ENCODE assay signal across 17 cellular contexts in genomic region chr15:55739641-55740040, GRCh38. TPM values are rescaled to one million over a fixed set of nuclear protein-coding genes. Genes with fewer than 3 reads are reported as not detected.
DNase-seq lines count a peak whose midpoint lies in the region; ATAC-seq and TF ChIP-seq lines count a peak whose summit lies in the region.
"Had no signal": no experiment of that assay in that cellular context is flagged by ENCODE, and none has a peak within 500 bp of the region (broad histone marks: within the 10 kb centered on the region; RNA-seq: fewer than 3 reads in every experiment).

No MANE protein-coding gene starts in this region.

- H3K27me3 Mint-ChIP-seq in Caco-2 (ENCODE audit: insufficient read depth, unreplicated experiment), result no peaks in the 10 kb centered on the region

- no peak overlapping the region for H2BK12ac ChIP-seq in neuronal stem cell (ENCODE audit: low read length)

- intact Hi-C loops in Caco-2 (cut with micrococcal nuclease; ENCODE audit: unreplicated experiment) (loop anchor here (5.0 kb wide), 1 partner anchor 58 kb away; no protein-coding TSS in a partner anchor), spleen (cut with DNase I; ENCODE audit: low total_unique reads) (no loop called here)

- H3K4me3 Mint-ChIP-seq in Caco-2 (ENCODE audit: unreplicated experiment), result peak overlapping the region; percentile 32

- H2AK5ac ChIP-seq in mesendoderm (ENCODE audit: low read length) (no peak overlapping the region), neuronal stem cell (ENCODE audit: low read depth, low read length) (no peak overlapping the region)

- H3K4me3 ChIP-seq in Caco-2 (ENCODE audit: low read depth, low read length) (no peak overlapping the region), SU-DHL-6 (ENCODE audit: insufficient read depth, low read length, poor library complexity, severe bottlenecking) (peak overlapping the region; percentile 75), mesendoderm (ENCODE audit: low read length) (no peak overlapping the region), neuronal stem cell (ENCODE audit: low read length in 2 of 2) (peak overlapping the region; percentile 31 to 98), spleen (no peak overlapping the region)
- H3K4me3 ChIP-seq: Peyer's patch, SJSA1 had no signal

- H2BK5ac ChIP-seq in mesendoderm (ENCODE audit: low read length), result no peak overlapping the region
- no peak overlapping the region for H2BK5ac ChIP-seq in neuronal stem cell (ENCODE audit: low read length)

- no peaks in the 10 kb centered on the region for H3K9me3 ChIP-seq in Caco-2
- H3K9me3 ChIP-seq in SU-DHL-6 (ENCODE audit: insufficient read depth, low read length), result no peaks in the 10 kb centered on the region
- H3K9me3 ChIP-seq in neuronal stem cell (replicated peaks in 1 of 2; ENCODE audit: control insufficient read depth in 2 of 2, insufficient read depth in 1 of 2, low read depth in 1 of 2, low read length in 2 of 2), result no peaks in the 10 kb centered on the region
- no peaks in the 10 kb centered on the region for H3K9me3 ChIP-seq in spleen
- H3K9me3 ChIP-seq: BE2C, Peyer's patch, SJSA1 had no signal

- H3K4me1 ChIP-seq in Caco-2 (peaks cover 72% of the 10 kb centered on the region), mesendoderm (ENCODE audit: control insufficient read depth, low read depth, low read length) (peaks cover 10% of the 10 kb centered on the region), neuronal stem cell (ENCODE audit: control insufficient read depth in 2 of 2, insufficient read depth in 1 of 2, low read depth in 1 of 2, low read length in 2 of 2) (peaks cover 13 to 32% of the 10 kb centered on the region in 2 donors), foreskin keratinocyte (no peaks in the 10 kb centered on the region), spleen (peaks cover 5 to 25% (median 22%) of the 10 kb centered on the region in 6 donors)

- no peak overlapping the region for H3K14ac ChIP-seq in neuronal stem cell (ENCODE audit: low read length)

- peak overlapping the region; percentile 81 for H3K9ac ChIP-seq in SU-DHL-6 (ENCODE audit: low read length)
- H3K9ac ChIP-seq in mesendoderm (ENCODE audit: low read length), result no peak overlapping the region
- no peak overlapping the region for H3K9ac ChIP-seq in neuronal stem cell (ENCODE audit: low read depth, low read length, poor library complexity)

- H3K27me3 ChIP-seq in Caco-2 (replicated peaks; ENCODE audit: control insufficient read depth, insufficient read depth, low read length) (no peaks in the 10 kb centered on the region), SU-DHL-6 (ENCODE audit: low read length) (no peaks in the 10 kb centered on the region), mesendoderm (ENCODE audit: insufficient read depth, low read length, poor library complexity) (peaks cover 5% of the 10 kb centered on the region), neuronal stem cell (ENCODE audit: control insufficient read depth in 3 of 3, insufficient read depth in 3 of 3, low read depth in 1 of 3, low read length in 3 of 3) (no peaks in the 10 kb centered on the region), foreskin keratinocyte (peaks cover 67% of the 10 kb centered on the region), spleen (replicated peaks in 1 of 7) (peaks cover 0 to 69% (median 37%) of the 10 kb centered on the region in 7 donors)
- H3K27me3 ChIP-seq: BE2C, Peyer's patch, SJSA1 had no signal

- H3K18ac ChIP-seq in mesendoderm (ENCODE audit: low read length) (no peak overlapping the region), neuronal stem cell (ENCODE audit: low read length) (no peak overlapping the region)

- H3K9me3 Mint-ChIP-seq in Caco-2 (ENCODE audit: unreplicated experiment), result no peaks in the 10 kb centered on the region

- H3K36me3 ChIP-seq in Caco-2 (ENCODE audit: control insufficient read depth, insufficient read depth, low read length), result no peaks in the 10 kb centered on the region; the same call in 1 of the 2 replicates
- no peaks in the 10 kb centered on the region; the same call in 1 of the 2 replicates for H3K36me3 ChIP-seq in SU-DHL-6 (ENCODE audit: low read length)
- no peaks in the 10 kb centered on the region for H3K36me3 ChIP-seq in mesendoderm (ENCODE audit: control insufficient read depth, insufficient read depth, low read length)
- H3K36me3 ChIP-seq in neuronal stem cell (replicated peaks in 1 of 2; ENCODE audit: control insufficient read depth in 2 of 2, insufficient read depth in 2 of 2, low read length in 2 of 2), result peaks cover 2 to 63% of the 10 kb centered on the region in 2 donors
- no peaks in the 10 kb centered on the region for H3K36me3 ChIP-seq in spleen
- H3K36me3 ChIP-seq: Peyer's patch, SJSA1 had no signal

- no peak for TF ChIP-seq POLR2A in spleen (IDR thresholded peaks at IDR 0.05)

- H3K9me2 ChIP-seq in SU-DHL-6 (replicated peaks; ENCODE audit: insufficient read depth, low read length), result no peaks in the 10 kb centered on the region

- H3F3A ChIP-seq in SU-DHL-6 (ENCODE audit: insufficient read depth), result peaks cover 65% of the 10 kb centered on the region

- H2BK15ac ChIP-seq in mesendoderm (replicated peaks; ENCODE audit: low read depth) (no peak overlapping the region), neuronal stem cell (ENCODE audit: low read length) (no peak overlapping the region)

- no peak for DNase-seq in Caco-2
- peak; percentile 69 for DNase-seq in mesendoderm
- DNase-seq in neuronal stem cell (ENCODE audit: low spot score), result peak; percentile 36
- no peak for DNase-seq in foreskin keratinocyte
- DNase-seq in spleen, result no peak
- DNase-seq: BE2C, DMS79, IMR-90, NCI-H1105 treated with DMSO at 0.1 percent for 48 hours, NCI-H2029 treated with DMSO at 0.1 percent for 48 hours, NCI-H2171 treated with DMSO at 0.1 percent for 48 hours, NCI-H524 treated with DMSO at 0.1 percent for 48 hours, Peyer's patch had no signal

- POLR2A ChIA-PET in Caco-2 (lab: Charles Lee), result no interaction called here

- no peaks in the 10 kb centered on the region for H4K20me1 ChIP-seq in SU-DHL-6 (ENCODE audit: low read depth, low read length)

- H4K8ac ChIP-seq in mesendoderm (ENCODE audit: low read depth, low read length) (no peak overlapping the region), neuronal stem cell (ENCODE audit: low read depth, low read length) (no peak overlapping the region)

- H4K91ac ChIP-seq in neuronal stem cell (ENCODE audit: low read depth, low read length, poor library complexity), result no peak overlapping the region

- H3K4ac ChIP-seq in mesendoderm (ENCODE audit: low read depth, low read length) (no peak overlapping the region), neuronal stem cell (ENCODE audit: low read length) (no peak overlapping the region)

- CTCF ChIA-PET in Caco-2 (lab: Charles Lee), result interaction anchor here (0.7 kb wide), 1 partner anchor 1617 kb away, joined by 3 read pairs; no protein-coding TSS in a partner anchor

- no CpG with 5 or more reads among the region's 1 CpG for WGBS in mesendoderm (ENCODE audit: extremely low coverage, insufficient coverage, low lambda C conversion rate)
- WGBS in neuronal stem cell (ENCODE audit: extremely low coverage in 2 of 2, insufficient read length in 2 of 2, insufficient replicate concordance in 1 of 2), 2 donors, result no CpG with 5 or more reads among the region's 1 CpG
- 88 to 100% (median 95%) methylated on average over 1 of the region's 1 CpG for WGBS in spleen, 5 donors

- peaks cover 78% of the 10 kb centered on the region for H3K79me2 ChIP-seq in SU-DHL-6 (ENCODE audit: insufficient read depth, low read length)
- no peaks in the 10 kb centered on the region for H3K79me2 ChIP-seq in mesendoderm (ENCODE audit: control insufficient read depth, insufficient read depth, low read length)

- TF ChIP-seq CTCF in Caco-2 (IDR thresholded peaks at IDR 0.05; ENCODE audit: insufficient read depth in 1 of 2, low read depth in 1 of 2, low read length in 1 of 2, severe bottlenecking in 1 of 2, unreplicated experiment in 1 of 2), result no peak
- TF ChIP-seq CTCF in SU-DHL-6 (IDR thresholded peaks at IDR 0.05; ENCODE audit: insufficient read depth, low read length, poor library complexity, severe bottlenecking), result no peak
- no peak for TF ChIP-seq CTCF in foreskin keratinocyte (conservative IDR thresholded peaks at IDR 0.05)
- no peak for TF ChIP-seq CTCF in spleen (IDR thresholded peaks at IDR 0.05 in 8 of 11, conservative IDR thresholded peaks at IDR 0.05 in 3 of 11)

- H4K5ac ChIP-seq in mesendoderm (ENCODE audit: low read length), result no peak overlapping the region

- H3K56ac ChIP-seq in mesendoderm (ENCODE audit: low read length), result no peak overlapping the region

- ATAC-seq in foreskin keratinocyte, result no peak
- no peak for ATAC-seq in HG03159 (IDR thresholded peaks at IDR 0.05; ENCODE audit: unreplicated experiment)
- ATAC-seq in GM19351 (IDR thresholded peaks at IDR 0.05; ENCODE audit: unreplicated experiment), result no peak

- no peaks in the 10 kb centered on the region for H3K79me1 ChIP-seq in mesendoderm (ENCODE audit: low read length)
- no peaks in the 10 kb centered on the region for H3K79me1 ChIP-seq in neuronal stem cell (ENCODE audit: low read depth, low read length)

- H3K4me2 ChIP-seq in SU-DHL-6 (ENCODE audit: low read depth, low read length, poor library complexity, severe bottlenecking) (peak overlapping the region; percentile 71), mesendoderm (ENCODE audit: low read length) (no peak overlapping the region), neuronal stem cell (ENCODE audit: insufficient read depth, low read length, poor library complexity, severe bottlenecking) (peak overlapping the region; percentile 51)

- H2BK120ac ChIP-seq in mesendoderm (ENCODE audit: low read depth, low read length) (no peak overlapping the region), neuronal stem cell (ENCODE audit: low read depth, low read length) (no peak overlapping the region)

- no peak overlapping the region for H3K27ac Mint-ChIP-seq in Caco-2 (ENCODE audit: unreplicated experiment)

- no peak overlapping the region for H3K23ac ChIP-seq in mesendoderm (ENCODE audit: low read length)
- H3K23ac ChIP-seq in neuronal stem cell (ENCODE audit: low read depth, low read length, poor library complexity), result no peak overlapping the region

- H3K27ac ChIP-seq in SU-DHL-6 (ENCODE audit: low read depth, low read length) (peak overlapping the region; percentile 97), mesendoderm (ENCODE audit: low read depth, low read length) (peak overlapping the region; percentile 41), neuronal stem cell (replicated peaks; ENCODE audit: low read length) (peak overlapping the region; percentile 67), foreskin keratinocyte (no peak overlapping the region), spleen (no peak overlapping the region)
- H3K27ac ChIP-seq: Peyer's patch, SJSA1 had no signal

- H2AFZ ChIP-seq in SU-DHL-6 (ENCODE audit: low read depth, low read length, severe bottlenecking) (no peak overlapping the region), neuronal stem cell (ENCODE audit: low read length) (no peak overlapping the region)

- H3K36me3 Mint-ChIP-seq in Caco-2 (ENCODE audit: insufficient read depth, unreplicated experiment), result peaks cover 12% of the 10 kb centered on the region

- H3K4me1 Mint-ChIP-seq in Caco-2 (ENCODE audit: low read depth, unreplicated experiment), result peaks cover 20% of the 10 kb centered on the region

- BruUV-seq in Caco-2 (replicated peaks; lab: Mats Ljungman, UMichigan), result no TSS peak

RNA-seq across cellular contexts. Expression of gene PRTG, which starts 3.3 kb away (rescaled TPM):
- total RNA-seq in Caco-2 (2022), result 39.1 and 40.2 TPM in 2 replicates
- 2.3 TPM for polyA plus RNA-seq in mesendoderm (2013, experiment 1 of 2)
- polyA plus RNA-seq in mesendoderm (2013, experiment 2 of 2), result 2.1 TPM
- 185 TPM for polyA plus RNA-seq in neuronal stem cell (2013, experiment 1 of 2)
- polyA plus RNA-seq in neuronal stem cell (2013, experiment 2 of 2), result 191 TPM
- not detected in 2 replicates for total RNA-seq in foreskin keratinocyte
- not detected in 2 replicates for polyA plus RNA-seq in foreskin keratinocyte
- total RNA-seq in spleen, result 1 to 10 TPM in 1 of 7 donors, under 1 TPM in 6; 0.46 to 1.4 (median 0.60) TPM
- polyA plus RNA-seq in spleen, result under 1 TPM; 0.02 to 0.24 (median 0.03) TPM

Comparison
In these comparisons a context has a peak if more than half of its experiments do, and no peak if none do; other contexts are left out.
1. DNase-seq: peak in mesendoderm (single experiment) and neuronal stem cell (single experiment); none in Caco-2 (0 of 2), foreskin keratinocyte (0 of 2) and spleen (single experiment).
2. H3K4me3 ChIP-seq: peak in SU-DHL-6 (single experiment) and neuronal stem cell (2 of 2); none in Caco-2 (single experiment), mesendoderm (single experiment) and spleen (0 of 8).
3. H3K27ac ChIP-seq: peak in SU-DHL-6 (single experiment), mesendoderm (single experiment) and neuronal stem cell (single experiment); none in foreskin keratinocyte (single experiment) and spleen (0 of 8).
4. RNA of gene PRTG, which starts 3.3 kb away (total RNA-seq): 39.1 to 40.2 TPM in Caco-2; 0.46 to 1.4 TPM in spleen and not detected in foreskin keratinocyte; every median in the first group is over 10 times any median in the second.